16 cellular contexts compared by ENCODE assay signal in genomic region chr10:77884181-77884580, GRCh38.
"Had no signal": no experiment of that assay in that cellular context is flagged by ENCODE, and none has a peak within 500 bp of the region (broad histone marks: within the 10 kb centered on the region; RNA-seq: fewer than 3 reads in every experiment).

No MANE protein-coding gene starts in this region.

- H3K27ac ChIP-seq: Peyer's patch had no signal

- H3K27me3 ChIP-seq: Peyer's patch had no signal

- H3K4me3 ChIP-seq: Peyer's patch had no signal

- DNase-seq: activated CD4-positive, alpha-beta memory T cell treated with anti-CD3 and anti-CD28 coated beads for 36 hours; activated CD4-positive, alpha-beta T cell treated with anti-CD3 and anti-CD28 coated beads, Interleukin-2, amount 10 ng/mL, durations not matched to agents 7 days and 5 days; activated CD4-positive, CD25-positive, alpha-beta regulatory T cell; activated CD8-positive, alpha-beta memory T cell treated with anti-CD3 and anti-CD28 coated beads, Interleukin-2, amount 50 U/mL, for 4 hours; activated naive CD4-positive, alpha-beta T cell treated with anti-CD3 and anti-CD28 coated beads, Interleukin-2, amount 50 U/mL, for 16 hours; activated naive CD8-positive, alpha-beta T cell treated with anti-CD3 and anti-CD28 coated beads, Interleukin-2, amount 10 ng/mL, durations not matched to agents 7 days and 5 days; aorta; MM.1S; NCI-H1105; NCI-H1436; NCI-H1694 treated with DMSO at 0.1 percent for 48 hours; NCI-H2029 treated with DMSO at 0.1 percent for 48 hours; NCI-H446; NCI-H524; Peyer's patch; SHP77 treated with DMSO at 0.1 percent for 48 hours had no signal

- H3K9me3 ChIP-seq: Peyer's patch had no signal

- H3K36me3 ChIP-seq: Peyer's patch had no signal
